Comparison of ENCODE assay signal across 7 cellular contexts in genomic region chr17:18507729-18508128, GRCh38. TPM values are rescaled to one million over a fixed set of nuclear protein-coding genes. Genes with fewer than 3 reads are reported as not detected.
"Had no signal": no experiment of that assay in that cellular context is flagged by ENCODE, and none has a peak within 500 bp of the region (broad histone marks: within the 10 kb centered on the region; RNA-seq: fewer than 3 reads in every experiment).

No MANE protein-coding gene starts in this region.

RNA-seq across cellular contexts. Expression of gene LGALS9C, which starts 31.1 kb away (rescaled TPM):
- total RNA-seq: K562, MCF 10A, OCI-LY7, Right ventricle myocardium inferior, RPMI7951, SJSA1 had no signal
- polyA plus RNA-seq: K562, SK-N-SH had no signal
